1 cellular context compared by ENCODE assay signal in genomic region chr22:50696799-50697561, GRCh38.
TF ChIP-seq lines count a peak whose summit lies in the region.

No MANE protein-coding gene starts in this region.

TF ChIP-seq in HepG2, 621 proteins besides CTCF, POLR2A, EP300 and RAD21 (continued from another document):
- no peak for TF ChIP-seq ISL2 (CRISPR knock-in tag; IDR thresholded peaks at IDR 0.05)
- no peak for TF ChIP-seq ZNF75D (CRISPR knock-in tag; IDR thresholded peaks at IDR 0.05; ENCODE audit: borderline replicate concordance)
- no peak for TF ChIP-seq ZNF788 (CRISPR knock-in tag; IDR thresholded peaks at IDR 0.05; ENCODE audit: borderline replicate concordance)
- 0 out of 2 replicates have a peak, but pooled peaks have one; percentile 9 for TF ChIP-seq PHF8 (CRISPR knock-in tag; IDR thresholded peaks at IDR 0.05)
- peak; percentile 82 for TF ChIP-seq ZMYM3 (CRISPR knock-in tag; IDR thresholded peaks at IDR 0.05)
- 0 out of 2 replicates have a peak, but pooled peaks have one; percentile 29 for TF ChIP-seq KDM1A (CRISPR knock-in tag; IDR thresholded peaks at IDR 0.05)
- no peak for TF ChIP-seq ZNF484 (CRISPR knock-in tag; IDR thresholded peaks at IDR 0.05; ENCODE audit: borderline replicate concordance, low read depth)
- TF ChIP-seq ZBTB38 (CRISPR knock-in tag; IDR thresholded peaks at IDR 0.05), result 0 out of 2 replicates have a peak, but pooled peaks have one; percentile 20
- TF ChIP-seq, protein P1, sequence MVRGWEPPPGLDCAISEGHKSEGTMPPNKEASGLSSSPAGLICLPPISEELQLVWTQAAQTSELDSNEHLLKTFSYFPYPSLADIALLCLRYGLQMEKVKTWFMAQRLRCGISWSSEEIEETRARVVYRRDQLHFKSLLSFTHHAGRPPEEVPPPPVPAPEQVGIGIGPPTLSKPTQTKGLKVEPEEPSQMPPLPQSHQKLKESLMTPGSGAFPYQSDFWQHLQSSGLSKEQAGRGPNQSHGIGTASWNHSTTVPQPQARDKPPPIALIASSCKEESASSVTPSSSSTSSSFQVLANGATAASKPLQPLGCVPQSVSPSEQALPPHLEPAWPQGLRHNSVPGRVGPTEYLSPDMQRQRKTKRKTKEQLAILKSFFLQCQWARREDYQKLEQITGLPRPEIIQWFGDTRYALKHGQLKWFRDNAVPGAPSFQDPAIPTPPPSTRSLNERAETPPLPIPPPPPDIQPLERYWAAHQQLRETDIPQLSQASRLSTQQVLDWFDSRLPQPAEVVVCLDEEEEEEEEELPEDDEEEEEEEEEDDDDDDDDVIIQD (CRISPR knock-in tag; IDR thresholded peaks at IDR 0.05; ENCODE audit: low read depth), result no peak
- TF ChIP-seq ZFYVE20 (CRISPR knock-in tag; IDR thresholded peaks at IDR 0.05; ENCODE audit: borderline replicate concordance, low read depth), result no peak
- TF ChIP-seq IRF2 (CRISPR knock-in tag; IDR thresholded peaks at IDR 0.05), result no peak
- no peak for TF ChIP-seq HNRNPUL1 (IDR thresholded peaks at IDR 0.05; ENCODE audit: low read depth, low read length)
- TF ChIP-seq NR1H2 (CRISPR knock-in tag; IDR thresholded peaks at IDR 0.05; ENCODE audit: borderline replicate concordance, low read depth), result no peak
- no peak for TF ChIP-seq ZNF652 (CRISPR knock-in tag; IDR thresholded peaks at IDR 0.05; ENCODE audit: borderline replicate concordance, low read depth)
- no peak for TF ChIP-seq ZNF557 (CRISPR knock-in tag; IDR thresholded peaks at IDR 0.05)
TF ChIP-seq in HepG2: peak in this region for 6.
